ENCODE assay signal across 25 cellular contexts in the genomic region with DNA sequence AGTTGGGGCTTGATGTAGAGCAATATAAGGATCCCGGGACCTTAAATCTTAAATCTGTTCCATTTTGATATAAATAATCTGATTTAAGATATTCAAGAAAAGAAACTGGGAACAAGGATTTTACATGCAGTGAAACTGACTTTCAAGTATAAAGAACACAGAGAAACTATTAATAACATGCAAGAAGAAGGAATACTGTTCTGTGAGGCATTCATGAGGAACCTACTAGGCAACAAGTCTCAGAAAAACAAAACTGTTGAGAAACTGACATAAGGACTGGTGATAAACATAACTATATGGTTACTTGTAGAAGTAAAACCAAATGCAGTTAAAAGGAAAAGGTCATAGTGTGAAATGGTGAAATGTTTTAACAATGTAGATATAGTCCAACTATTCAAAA.
"Had no signal": no experiment of that assay in that cellular context is flagged by ENCODE, and none has a peak within 500 bp of the region (broad histone marks: within the 10 kb centered on the region; RNA-seq: fewer than 3 reads in every experiment).

No MANE protein-coding gene starts in this region.

- DNase-seq: effector CD8-positive, alpha-beta T cell; endodermal cell; foreskin melanocyte; glutamatergic neuron; heart right ventricle; hypothalamus; immature natural killer cell; left ventricle myocardium superior; lower lobe of right lung; naive thymus-derived CD4-positive, alpha-beta T cell; small intestine; stimulated activated CD4-positive, alpha-beta T cell treated with anti-CD3 and anti-CD28 coated beads, Interleukin-15, amount 100 ng/mL, for 24 hours; stimulated activated CD4-positive, alpha-beta T cell treated with anti-CD3 and anti-CD28 coated beads, Interleukin-4, amount 100 ng/mL, for 1 hour; stimulated activated naive CD4-positive, alpha-beta T cell treated with Interleukin-2 at 50 U/mL for 16 hours; stomach; thyroid gland had no signal

- H3K27me3 ChIP-seq: heart right ventricle, neural progenitor cell, right atrium auricular region, stomach, thyroid gland, vagina had no signal

- H3K4me1 ChIP-seq: lower lobe of right lung, neural progenitor cell, prostate gland, right atrium auricular region, stomach, thyroid gland, vagina had no signal

- H3K9me3 ChIP-seq: prostate gland, thyroid gland, vagina had no signal

- H3K4me1 Mint-ChIP-seq: endodermal cell, nephron, neural progenitor cell had no signal

- H3K27ac ChIP-seq: epithelial cell of prostate, heart right ventricle, lower lobe of right lung, neural progenitor cell, prostate gland, right atrium auricular region, stomach, thyroid gland, vagina had no signal

- ATAC-seq: esophagus mucosa; heart right ventricle; left ventricle myocardium superior; lower lobe of right lung; naive thymus-derived CD4-positive, alpha-beta T cell; stimulated activated effector memory CD8-positive, alpha-beta T cell treated with anti-CD3 and anti-CD28 coated beads, Interleukin-12 subunit alpha, Interleukin-12 subunit beta, amount 100 ng/mL, for 72 hours had no signal

- H3K36me3 ChIP-seq: prostate gland had no signal

- H3K27ac Mint-ChIP-seq: dendritic cell treated with granulocyte-macrophage colony-stimulating factor and Interleukin-4, amounts not matched to agents 40 ng/mL and 50 ng/mL, for 4 days; endodermal cell; naive thymus-derived CD4-positive, alpha-beta T cell; nephron; neural progenitor cell had no signal

- H3K4me3 ChIP-seq: heart right ventricle, lower lobe of right lung, neural progenitor cell, prostate gland, right atrium auricular region, stomach, thyroid gland, vagina had no signal

- H3K27me3 Mint-ChIP-seq: dendritic cell treated with granulocyte-macrophage colony-stimulating factor and Interleukin-4, amounts not matched to agents 40 ng/mL and 50 ng/mL, for 4 days; naive thymus-derived CD4-positive, alpha-beta T cell had no signal

- H3K4me3 Mint-ChIP-seq: dendritic cell treated with granulocyte-macrophage colony-stimulating factor and Interleukin-4, amounts not matched to agents 40 ng/mL and 50 ng/mL, for 4 days; endodermal cell; immature natural killer cell; nephron; neural progenitor cell; stimulated activated effector memory CD8-positive, alpha-beta T cell treated with anti-CD3 and anti-CD28 coated beads, Interleukin-12 subunit alpha, Interleukin-12 subunit beta, amount 100 ng/mL, for 72 hours had no signal
